1 cellular context compared by ENCODE assay signal in the genomic region with DNA sequence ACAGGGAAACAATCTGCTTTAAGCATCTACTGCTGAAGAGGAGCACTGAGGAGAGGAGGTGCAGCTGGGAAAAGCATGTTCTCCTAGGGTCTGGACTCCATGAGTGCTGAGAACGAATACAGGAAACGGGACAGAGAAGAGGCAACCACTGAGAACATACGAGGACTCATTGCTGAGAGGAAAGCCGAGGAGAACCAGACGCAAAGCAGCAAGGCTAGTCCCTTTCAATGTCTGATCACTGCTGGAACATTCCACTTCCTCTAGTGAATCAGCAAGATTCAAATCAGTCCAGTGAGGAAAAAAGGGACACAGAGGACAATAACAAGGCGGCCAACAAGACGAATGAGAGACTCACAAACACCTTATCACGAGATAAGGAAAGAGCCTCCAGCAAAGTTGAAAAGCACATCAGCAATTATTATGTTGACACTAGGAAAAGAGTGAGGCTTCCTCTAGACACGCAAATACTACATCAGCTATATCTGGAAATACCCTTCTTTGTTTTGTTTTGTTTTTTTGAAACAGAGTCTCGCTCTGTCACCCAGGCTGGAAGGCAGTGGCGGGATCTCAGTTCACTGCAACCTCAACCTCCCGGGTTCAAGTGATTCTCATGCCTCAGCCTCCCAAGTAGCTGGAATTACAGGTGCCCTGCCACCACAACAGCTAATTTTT.
TF ChIP-seq lines count a peak whose summit lies in the region.

No MANE protein-coding gene starts in this region.

TF ChIP-seq in GM23338, 12 proteins besides CTCF, POLR2A, EP300 and RAD21 (continued from another document):
- TF ChIP-seq REST (IDR thresholded peaks at IDR 0.05; ENCODE audit: unreplicated experiment) (no peak), EZH2 (IDR thresholded peaks at IDR 0.05; ENCODE audit: low read depth, unreplicated experiment) (no peak), STAT1 (IDR thresholded peaks at IDR 0.05; ENCODE audit: unreplicated experiment) (no peak), NANOG (IDR thresholded peaks at IDR 0.05; ENCODE audit: borderline replicate concordance) (no peak)
